21 cellular contexts compared by ENCODE assay signal in the genomic region with DNA sequence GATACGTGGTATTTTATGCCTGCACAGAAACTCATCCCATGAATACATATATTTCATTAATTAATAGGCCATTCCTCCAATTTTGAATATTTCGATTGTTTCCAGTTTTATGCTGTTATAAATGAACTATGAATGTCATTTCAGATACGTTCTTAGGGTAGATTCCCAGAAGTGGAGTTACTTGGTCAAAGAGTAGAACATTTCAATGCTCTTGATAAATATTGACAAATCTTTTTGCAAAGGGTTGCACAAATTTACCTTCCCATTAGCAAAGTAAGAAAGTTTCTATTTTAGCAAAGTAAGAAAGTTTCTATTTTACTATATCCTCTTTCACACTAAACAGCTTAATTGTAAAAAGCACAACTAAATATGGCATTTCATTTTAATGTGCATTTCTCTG. TPM values are rescaled to one million over a fixed set of nuclear protein-coding genes. Genes with fewer than 3 reads are reported as not detected.
"Had no signal": no experiment of that assay in that cellular context is flagged by ENCODE, and none has a peak within 500 bp of the region (broad histone marks: within the 10 kb centered on the region; RNA-seq: fewer than 3 reads in every experiment).

No MANE protein-coding gene starts in this region.

- H3K9ac ChIP-seq: SK-N-SH had no signal

- ATAC-seq: K562, Panc1 had no signal

- H3K4me3 ChIP-seq: K562 had no signal

- H3K27ac ChIP-seq: RWPE1 had no signal

- FAIRE-seq: K562 had no signal

- DNase-seq: Kasumi-1, MM.1S, NCI-H1105, NCI-H1417, NCI-H1436 treated with DMSO at 0.1 percent for 48 hours, NCI-H1694, NCI-H187 treated with DMSO at 0.1 percent for 48 hours, NCI-H2029 treated with DMSO at 0.1 percent for 48 hours, NCI-H2227 treated with DMSO at 0.1 percent for 48 hours, NCI-H524, NCI-H526 treated with DMSO at 0.1 percent for 48 hours, NCI-H748 treated with DMSO at 0.1 percent for 48 hours, PC-3, SHP77, SK-N-SH had no signal

RNA-seq across cellular contexts. Expression of gene KCNT2, which starts 48.9 kb away (rescaled TPM):
- total RNA-seq: HT1080, SK-MEL-5 had no signal
- polyA plus RNA-seq: IgD-negative memory B cell had no signal
